8 cellular contexts compared by ENCODE assay signal in genomic region chr16:68237243-68238028, GRCh38.
DNase-seq lines count a peak whose midpoint lies in the region; ATAC-seq lines count a peak whose summit lies in the region.

No MANE protein-coding gene starts in this region.

- peak overlapping the region; percentile 66 for H3K4me3 ChIP-seq in effector memory CD4-positive, alpha-beta T cell (ENCODE audit: insufficient read depth, low read depth, low read length, poor library complexity, severe bottlenecking)

- no peaks in the 10 kb centered on the region for H3K27me3 ChIP-seq in effector memory CD4-positive, alpha-beta T cell (replicated peaks; ENCODE audit: control insufficient read depth, insufficient read depth, low read length, poor library complexity, severe bottlenecking)

- H3K4me1 ChIP-seq in effector memory CD4-positive, alpha-beta T cell (ENCODE audit: control insufficient read depth, insufficient read depth, low read length, poor library complexity, severe bottlenecking) = peaks cover 18% of the 10 kb centered on the region

- H3K36me3 ChIP-seq in effector memory CD4-positive, alpha-beta T cell (ENCODE audit: control insufficient read depth, insufficient read depth, low read length) = no peaks in the 10 kb centered on the region

- ATAC-seq in GM19452 (IDR thresholded peaks at IDR 0.05; ENCODE audit: unreplicated experiment) (peak; percentile 74), HG03571 (IDR thresholded peaks at IDR 0.05; ENCODE audit: unreplicated experiment) (peak; percentile 71)

- H3K27ac ChIP-seq in effector memory CD4-positive, alpha-beta T cell (ENCODE audit: insufficient read depth, low read length, poor library complexity, severe bottlenecking) = peak overlapping the region; percentile 43

- DNase-seq in CD1c-positive myeloid dendritic cell (ENCODE audit: extremely low spot score) = peak; percentile 97
- peak; percentile 98 to 99 for DNase-seq in NOMO-1 (lab: John Stamatoyannopoulos, UW; ENCODE audit: unreplicated experiment in 2 of 2)
- peak; percentile 65 to 82 (median 68) for DNase-seq in activated CD8-positive, alpha-beta memory T cell treated with anti-CD3 and anti-CD28 coated beads for 48 hours (ENCODE audit: low read depth in 2 of 3, low spot score in 2 of 3)
- peak; percentile 80 to 87 (median 84) for DNase-seq in effector memory CD4-positive, alpha-beta T cell
- peak; percentile 95 for DNase-seq in medulla oblongata (ENCODE audit: extremely low spot score)
- peak; percentile 77 to 87 (median 79) for DNase-seq in stimulated activated CD4-positive, alpha-beta T cell treated with anti-CD3 and anti-CD28 coated beads, TNF-alpha, amount 100 ng/mL, for 4 hours (ENCODE audit: low read depth in 3 of 3)

- no peaks in the 10 kb centered on the region for H3K9me3 ChIP-seq in effector memory CD4-positive, alpha-beta T cell (ENCODE audit: control insufficient read depth, low read length)

Comparison
In these comparisons a context has a peak if more than half of its experiments do, and no peak if none do; other contexts are left out.
1. Peak in every context shown above with its lines: DNase-seq, ATAC-seq, H3K4me3 ChIP-seq and H3K27ac ChIP-seq.